17 cellular contexts compared by ENCODE assay signal in genomic region chr12:93019911-93020224, GRCh38.
DNase-seq lines count a peak whose midpoint lies in the region; ATAC-seq and TF ChIP-seq lines count a peak whose summit lies in the region.
"Had no signal": no experiment of that assay in that cellular context is flagged by ENCODE, and none has a peak within 500 bp of the region (broad histone marks: within the 10 kb centered on the region; RNA-seq: fewer than 3 reads in every experiment).

No MANE protein-coding gene starts in this region.

- H3K4me3 ChIP-seq in PC-3 (ENCODE audit: low read length) (no peak overlapping the region), endodermal cell (ENCODE audit: low read length) (no peak overlapping the region), muscle layer of duodenum (ENCODE audit: low read depth in 1 of 2, low read length in 2 of 2) (no peak overlapping the region), transverse colon (peak overlapping the region in 1 of 4 donors; percentile 17)
- H3K4me3 ChIP-seq: heart right ventricle, lung had no signal

- H3K27ac Mint-ChIP-seq in endodermal cell = peak overlapping the region; percentile 40
- H3K27ac Mint-ChIP-seq: natural killer cell had no signal

- no peaks in the 10 kb centered on the region for H4K20me1 ChIP-seq in PC-3 (ENCODE audit: low read length)

- H3K9me3 Mint-ChIP-seq in endodermal cell = no peaks in the 10 kb centered on the region
- H3K9me3 Mint-ChIP-seq: natural killer cell had no signal

- no peaks in the 10 kb centered on the region for H3K79me2 ChIP-seq in PC-3 (ENCODE audit: low read length)

- H3K4me1 Mint-ChIP-seq in endodermal cell = peaks cover 70% of the 10 kb centered on the region
- H3K4me1 Mint-ChIP-seq: natural killer cell had no signal

- H3K9ac ChIP-seq in PC-3 (ENCODE audit: low read length) (no peak overlapping the region), endodermal cell (ENCODE audit: extremely low read depth, low read length, poor library complexity, severe bottlenecking) (no peak overlapping the region)

- H3K27ac ChIP-seq in PC-3 (ENCODE audit: low read length) = no peak overlapping the region
- H3K27ac ChIP-seq in endodermal cell (ENCODE audit: low read depth, low read length) = no peak overlapping the region
- peak overlapping the region; percentile 14 for H3K27ac ChIP-seq in muscle layer of duodenum (ENCODE audit: low read length)
- peak overlapping the region; percentile 78 to 86 (median 84) for H3K27ac ChIP-seq in transverse colon
- H3K27ac ChIP-seq: heart right ventricle had no signal

- H2AFZ ChIP-seq in PC-3 (ENCODE audit: low read length) = peak overlapping the region; percentile 50

- H3K27me3 Mint-ChIP-seq in endodermal cell (ENCODE audit: insufficient read depth) = no peaks in the 10 kb centered on the region

- H3F3A ChIP-seq in PC-3 (ENCODE audit: low read length, unreplicated experiment) = no peaks in the 10 kb centered on the region

- peak overlapping the region; percentile 50 for H3K4me2 ChIP-seq in PC-3 (ENCODE audit: low read length)

- H3K27me3 ChIP-seq in PC-3 (ENCODE audit: low read length) = no peaks in the 10 kb centered on the region
- H3K27me3 ChIP-seq in endodermal cell (ENCODE audit: control insufficient read depth, insufficient read depth, low read length, poor library complexity, severe bottlenecking) = no peaks in the 10 kb centered on the region
- no peaks in the 10 kb centered on the region for H3K27me3 ChIP-seq in muscle layer of duodenum (ENCODE audit: low read depth, low read length)
- H3K27me3 ChIP-seq in transverse colon = no peaks in the 10 kb centered on the region
- H3K27me3 ChIP-seq: heart right ventricle had no signal

- H3K36me3 Mint-ChIP-seq in endodermal cell (ENCODE audit: low read depth) = peaks cover 37% of the 10 kb centered on the region
- H3K36me3 Mint-ChIP-seq: natural killer cell had no signal

- DNase-seq in PC-3 (no peak), endodermal cell (no peak), transverse colon (peak; percentile 67), SIG-M5 (lab: John Stamatoyannopoulos, UW) (no peak)
- no peak for DNase-seq in activated CD4-positive, alpha-beta T cell treated with anti-CD3 and anti-CD28 coated beads, Interleukin-2, amount 50 U/mL, for 1 hour
- DNase-seq: activated gamma-delta T cell treated with Interleukin-2 at 50 U/mL for 16 hours; amygdala; DND-41; heart right ventricle; KBM-7; natural killer cell; NCI-H1930; stimulated activated CD8-positive, alpha-beta memory T cell treated with anti-CD3 and anti-CD28 coated beads, Interleukin-4, amount 100 ng/mL, for 48 hours had no signal

- H3K36me3 ChIP-seq in PC-3 (ENCODE audit: low read depth, low read length) (no peaks in the 10 kb centered on the region), endodermal cell (ENCODE audit: control insufficient read depth, insufficient read depth, low read length) (peaks cover 49% of the 10 kb centered on the region), muscle layer of duodenum (ENCODE audit: control insufficient read depth in 1 of 2, insufficient read depth in 2 of 2, low read length in 2 of 2) (no peaks in the 10 kb centered on the region), transverse colon (no peaks in the 10 kb centered on the region)
- H3K36me3 ChIP-seq: heart right ventricle had no signal

- TF ChIP-seq EP300 in transverse colon (IDR thresholded peaks at IDR 0.05; ENCODE audit: low read depth) = no peak

- no peak for TF ChIP-seq CTCF in PC-3 (conservative IDR thresholded peaks at IDR 0.05; ENCODE audit: low read depth, low read length)
- no peak for TF ChIP-seq CTCF in endodermal cell (conservative IDR thresholded peaks at IDR 0.05)
- no peak for TF ChIP-seq CTCF in transverse colon (IDR thresholded peaks at IDR 0.05)

- BruUV-seq in PC-3 (replicated peaks; lab: Mats Ljungman, UMichigan) = no TSS peak

- 89 to 93% methylated on average over 2 of the region's 2 CpGs for WGBS in endodermal cell (ENCODE audit: insufficient coverage in 1 of 2, insufficient read length in 1 of 2), 2 experiments
- 73% methylated on average over 2 of the region's 2 CpGs; no CpG with 5 or more reads in 1 of the 2 donors for WGBS in transverse colon (ENCODE audit: low coverage in 1 of 2), 2 donors

- ATAC-seq in PC-3 (no peak), HG03108 (IDR thresholded peaks at IDR 0.05; ENCODE audit: unreplicated experiment) (no peak)
- ATAC-seq: natural killer cell, Right ventricle myocardium inferior had no signal

- POLR2A ChIA-PET in PC-3 (lab: Charles Lee; ENCODE audit: unreplicated experiment) = no interaction called here

- no peak overlapping the region for H3K4me3 Mint-ChIP-seq in endodermal cell
- H3K4me3 Mint-ChIP-seq: natural killer cell had no signal

- in situ Hi-C loops in transverse colon (cut with MboI; ENCODE audit: low pct_ligation_motif_present in 1 of 4, low pct_unique_long_range_greater_than_20kb in 1 of 4, low sequenced_read_pairs in 3 of 4) = no loop called here

- H3K4me1 ChIP-seq in PC-3 (ENCODE audit: insufficient read depth, low read length) = peaks cover 22% of the 10 kb centered on the region
- H3K4me1 ChIP-seq in endodermal cell (ENCODE audit: control insufficient read depth, insufficient read depth, low read length) = peaks cover 32% of the 10 kb centered on the region
- no peaks in the 10 kb centered on the region for H3K4me1 ChIP-seq in muscle layer of duodenum (ENCODE audit: control insufficient read depth in 1 of 2, insufficient read depth in 2 of 2, low read length in 2 of 2)
- H3K4me1 ChIP-seq in transverse colon = peaks cover 0 to 56% (median 33%) of the 10 kb centered on the region in 4 donors

- no peaks in the 10 kb centered on the region for H3K9me2 ChIP-seq in PC-3 (replicated peaks; ENCODE audit: low read length)

- intact Hi-C loops in PC-3 (cut with micrococcal nuclease) = no loop called here
- intact Hi-C loops in transverse colon (cut with DNase I; ENCODE audit: low total_unique reads) = no loop called here

- H3K9me3 ChIP-seq in PC-3 (ENCODE audit: low read length) (no peaks in the 10 kb centered on the region), endodermal cell (ENCODE audit: control insufficient read depth, low read length) (no peaks in the 10 kb centered on the region), muscle layer of duodenum (ENCODE audit: control insufficient read depth in 1 of 2, low read length in 2 of 2) (no peaks in the 10 kb centered on the region), transverse colon (no peaks in the 10 kb centered on the region)
- H3K9me3 ChIP-seq: heart right ventricle had no signal

- CTCF ChIA-PET in PC-3 (lab: Charles Lee) = interaction anchor here (1.1 kb wide), 1 partner anchor 400 kb away, joined by 3 read pairs; no protein-coding TSS in a partner anchor

- no peak for TF ChIP-seq POLR2A in transverse colon (IDR thresholded peaks at IDR 0.05)

Comparison
In these comparisons a context has a peak if more than half of its experiments do, and no peak if none do; other contexts are left out.
1. H3K27ac ChIP-seq: peak in muscle layer of duodenum (single experiment) and transverse colon (4 of 4); none in PC-3 (single experiment) and endodermal cell (single experiment).